ENCODE assay signal across 1 cellular context in the genomic region with DNA sequence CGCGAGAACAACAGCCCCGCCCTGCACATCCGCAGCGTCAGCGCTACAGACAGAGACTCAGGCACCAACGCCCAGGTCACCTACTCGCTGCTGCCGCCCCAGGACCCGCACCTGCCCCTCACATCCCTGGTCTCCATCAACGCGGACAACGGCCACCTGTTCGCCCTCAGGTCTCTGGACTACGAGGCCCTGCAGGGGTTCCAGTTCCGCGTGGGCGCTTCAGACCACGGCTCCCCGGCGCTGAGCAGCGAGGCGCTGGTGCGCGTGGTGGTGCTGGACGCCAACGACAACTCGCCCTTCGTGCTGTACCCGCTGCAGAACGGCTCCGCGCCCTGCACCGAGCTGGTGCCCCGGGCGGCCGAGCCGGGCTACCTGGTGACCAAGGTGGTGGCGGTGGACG. TPM values are rescaled to one million over a fixed set of nuclear protein-coding genes. Genes with fewer than 3 reads are reported as not detected.
"Had no signal": no experiment of that assay in that cellular context is flagged by ENCODE, and none has a peak within 500 bp of the region (broad histone marks: within the 10 kb centered on the region; RNA-seq: fewer than 3 reads in every experiment).

No MANE protein-coding gene starts in this region.

RNA-seq across cellular contexts. Expression of gene PCDHB12, which starts 7.0 kb away (rescaled TPM):
- total RNA-seq: H7 had no signal
